Comparison of ENCODE assay signal across 1 cellular context in the genomic region with DNA sequence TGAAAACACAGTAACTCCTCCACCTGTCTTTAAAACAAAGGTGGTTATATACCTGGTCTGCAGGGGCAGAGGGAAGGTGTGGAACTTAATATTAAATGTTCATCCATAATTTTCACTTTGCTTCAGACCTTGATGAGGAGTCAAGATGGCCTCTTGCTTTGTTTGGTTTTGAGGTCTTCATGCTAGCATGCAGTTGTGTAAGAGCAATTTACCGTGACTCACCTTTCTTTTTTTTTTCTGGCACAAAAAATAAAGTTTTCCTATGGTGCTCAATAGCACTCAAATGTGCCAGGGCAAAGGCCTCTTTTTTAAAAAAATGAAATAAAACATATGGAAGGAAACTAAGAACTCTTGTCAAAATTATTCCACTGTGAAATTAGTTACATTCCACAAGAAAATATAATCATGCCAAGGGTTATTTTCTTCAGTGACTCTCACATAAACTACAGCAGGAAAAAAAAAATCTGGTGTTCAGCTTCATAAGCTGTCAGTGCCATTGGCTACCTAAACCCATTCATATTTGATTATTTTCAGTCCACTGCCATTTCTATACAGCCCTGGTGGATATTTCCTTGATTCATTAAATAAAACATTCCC.
TF ChIP-seq lines count a peak whose summit lies in the region.

No MANE protein-coding gene starts in this region.

TF ChIP-seq in GM23338, 12 proteins besides CTCF, POLR2A, EP300 and RAD21 (continued from another document):
- TF ChIP-seq ZNF114 (CRISPR knock-in tag; IDR thresholded peaks at IDR 0.05) = no peak
- no peak for TF ChIP-seq JUNB (IDR thresholded peaks at IDR 0.05; ENCODE audit: unreplicated experiment)
- TF ChIP-seq, protein P1, sequence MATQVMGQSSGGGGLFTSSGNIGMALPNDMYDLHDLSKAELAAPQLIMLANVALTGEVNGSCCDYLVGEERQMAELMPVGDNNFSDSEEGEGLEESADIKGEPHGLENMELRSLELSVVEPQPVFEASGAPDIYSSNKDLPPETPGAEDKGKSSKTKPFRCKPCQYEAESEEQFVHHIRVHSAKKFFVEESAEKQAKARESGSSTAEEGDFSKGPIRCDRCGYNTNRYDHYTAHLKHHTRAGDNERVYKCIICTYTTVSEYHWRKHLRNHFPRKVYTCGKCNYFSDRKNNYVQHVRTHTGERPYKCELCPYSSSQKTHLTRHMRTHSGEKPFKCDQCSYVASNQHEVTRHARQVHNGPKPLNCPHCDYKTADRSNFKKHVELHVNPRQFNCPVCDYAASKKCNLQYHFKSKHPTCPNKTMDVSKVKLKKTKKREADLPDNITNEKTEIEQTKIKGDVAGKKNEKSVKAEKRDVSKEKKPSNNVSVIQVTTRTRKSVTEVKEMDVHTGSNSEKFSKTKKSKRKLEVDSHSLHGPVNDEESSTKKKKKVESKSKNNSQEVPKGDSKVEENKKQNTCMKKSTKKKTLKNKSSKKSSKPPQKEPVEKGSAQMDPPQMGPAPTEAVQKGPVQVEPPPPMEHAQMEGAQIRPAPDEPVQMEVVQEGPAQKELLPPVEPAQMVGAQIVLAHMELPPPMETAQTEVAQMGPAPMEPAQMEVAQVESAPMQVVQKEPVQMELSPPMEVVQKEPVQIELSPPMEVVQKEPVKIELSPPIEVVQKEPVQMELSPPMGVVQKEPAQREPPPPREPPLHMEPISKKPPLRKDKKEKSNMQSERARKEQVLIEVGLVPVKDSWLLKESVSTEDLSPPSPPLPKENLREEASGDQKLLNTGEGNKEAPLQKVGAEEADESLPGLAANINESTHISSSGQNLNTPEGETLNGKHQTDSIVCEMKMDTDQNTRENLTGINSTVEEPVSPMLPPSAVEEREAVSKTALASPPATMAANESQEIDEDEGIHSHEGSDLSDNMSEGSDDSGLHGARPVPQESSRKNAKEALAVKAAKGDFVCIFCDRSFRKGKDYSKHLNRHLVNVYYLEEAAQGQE (IDR thresholded peaks at IDR 0.05; ENCODE audit: unreplicated experiment) = no peak
- TF ChIP-seq EZH2phosphoT487 (IDR thresholded peaks at IDR 0.05; ENCODE audit: unreplicated experiment) = no peak
- no peak for TF ChIP-seq ZNF331 (CRISPR knock-in tag; IDR thresholded peaks at IDR 0.05; ENCODE audit: low read depth)
- TF ChIP-seq ETS1 (IDR thresholded peaks at IDR 0.05) = no peak
- no peak for TF ChIP-seq STAT1 (IDR thresholded peaks at IDR 0.05; ENCODE audit: unreplicated experiment)
- no peak for TF ChIP-seq POLR2AphosphoS5 (IDR thresholded peaks at IDR 0.05; ENCODE audit: low read depth)
- no peak for TF ChIP-seq CREB1 (CRISPR knock-in tag; IDR thresholded peaks at IDR 0.05; ENCODE audit: low read depth)
TF ChIP-seq in GM23338: peak in this region for 0.
